8 cellular contexts compared by ENCODE assay signal in genomic region chr5:124748687-124749594, GRCh38. TPM values are rescaled to one million over a fixed set of nuclear protein-coding genes. Genes with fewer than 3 reads are reported as not detected.
DNase-seq lines count a peak whose midpoint lies in the region; TF ChIP-seq lines count a peak whose summit lies in the region.

No MANE protein-coding gene starts in this region.

- H3K9me3 Mint-ChIP-seq in HFFc6 (no peaks in the 10 kb centered on the region), endodermal cell (peaks cover 1% of the 10 kb centered on the region)

- WGBS in endodermal cell (ENCODE audit: insufficient coverage in 1 of 2, insufficient read length in 1 of 2), 2 experiments = 0% methylated on average over 5 to 24 of the region's 25 CpGs
- 12 to 13% methylated on average over 25 of the region's 25 CpGs for WGBS in lower leg skin, 2 donors

- no peaks in the 10 kb centered on the region for H3K36me3 Mint-ChIP-seq in HFFc6 (ENCODE audit: low read depth)
- H3K36me3 Mint-ChIP-seq in endodermal cell (ENCODE audit: low read depth) = no peaks in the 10 kb centered on the region

- H3K4me1 ChIP-seq in endodermal cell (ENCODE audit: control insufficient read depth, insufficient read depth, low read length) = no peaks in the 10 kb centered on the region

- H3K4me1 Mint-ChIP-seq in HFFc6 (ENCODE audit: low read depth) (peaks cover 34% of the 10 kb centered on the region), endodermal cell (peaks cover 32% of the 10 kb centered on the region)

- DNase-seq in stimulated activated CD4-positive, alpha-beta T cell treated with anti-CD3 and anti-CD28 coated beads, Interleukin-15, amount 100 ng/mL, for 24 hours = peak; percentile 12
- no peak for DNase-seq in stimulated activated CD4-positive, alpha-beta T cell treated with anti-CD3 and anti-CD28 coated beads, Interleukin-4, amount 100 ng/mL, for 24 hours
- DNase-seq in HFFc6 (no peak), MV-4-11 (lab: John Stamatoyannopoulos, UW) (peak; percentile 51), SK-N-MC (ENCODE audit: low read depth, low spot score) (peak; percentile 81), endodermal cell (peak; percentile 95), lower leg skin (ENCODE audit: low spot score in 2 of 2) (peak; percentile 80 to 93), superior temporal gyrus (ENCODE audit: extremely low spot score) (peak; percentile 98)

- TF ChIP-seq CTCF in HFFc6 (IDR thresholded peaks at IDR 0.05) (no peak), endodermal cell (conservative IDR thresholded peaks at IDR 0.05) (no peak), lower leg skin (IDR thresholded peaks at IDR 0.05) (no peak)

- H3K27ac ChIP-seq in SK-N-MC = peak overlapping the region; percentile 93
- peak overlapping the region; percentile 98 for H3K27ac ChIP-seq in endodermal cell (ENCODE audit: low read depth, low read length)

- H3K36me3 ChIP-seq in SK-N-MC (ENCODE audit: insufficient read depth, low read length) = no peaks in the 10 kb centered on the region
- H3K36me3 ChIP-seq in endodermal cell (ENCODE audit: control insufficient read depth, insufficient read depth, low read length) = no peaks in the 10 kb centered on the region

- intact Hi-C loops in lower leg skin (cut with DNase I; ENCODE audit: low total_unique reads) = no loop called here

- H3K27me3 Mint-ChIP-seq in HFFc6 (ENCODE audit: insufficient read depth) (peaks cover 30% of the 10 kb centered on the region), endodermal cell (ENCODE audit: insufficient read depth) (no peaks in the 10 kb centered on the region)

- H3K4me3 Mint-ChIP-seq in HFFc6 (peak overlapping the region; percentile 70), endodermal cell (no peak overlapping the region)

- H3K9me3 ChIP-seq in SK-N-MC (ENCODE audit: low read depth, low read length) (no peaks in the 10 kb centered on the region), endodermal cell (ENCODE audit: control insufficient read depth, low read length) (no peaks in the 10 kb centered on the region)

- no peak for TF ChIP-seq POLR2A in lower leg skin (IDR thresholded peaks at IDR 0.05)

- H3K4me3 ChIP-seq in SK-N-MC (peak overlapping the region; percentile 78), endodermal cell (ENCODE audit: low read length) (peak overlapping the region; percentile 95), lower leg skin (ENCODE audit: low read depth, poor library complexity, severe bottlenecking) (peak overlapping the region; percentile 19)

- peak overlapping the region; percentile 78 for H3K9ac ChIP-seq in SK-N-MC (ENCODE audit: insufficient read length)
- peak overlapping the region; percentile 96 for H3K9ac ChIP-seq in endodermal cell (ENCODE audit: extremely low read depth, low read length, poor library complexity, severe bottlenecking)

- no peaks in the 10 kb centered on the region for H3K27me3 ChIP-seq in endodermal cell (ENCODE audit: control insufficient read depth, insufficient read depth, low read length, poor library complexity, severe bottlenecking)

- H3K27ac Mint-ChIP-seq in HFFc6 (no peak overlapping the region), endodermal cell (peak overlapping the region; percentile 96)

RNA-seq across cellular contexts. Expression of gene ZNF608, which starts 2.5 kb away (rescaled TPM):
- total RNA-seq in HFFc6 (2021; fragmentation: NEBNext Ultra II Directional; extraction: Animal tissue kit (Norgen Biotek cat#: 25700)) = under 1 TPM; 0.28 to 0.85 (median 0.33) TPM
- total RNA-seq in endodermal cell (100 to 1,000 TPM; 138 to 140 TPM), lower leg skin (10 to 100 TPM in 1 of 4 donors, 1 to 10 TPM in 3; 3.8 to 11.6 (median 6.7) TPM)
- polyA plus RNA-seq in endodermal cell (2013, experiment 1 of 2) = 85.1 TPM
- 84.0 TPM for polyA plus RNA-seq in endodermal cell (2013, experiment 2 of 2)

Comparison
In these comparisons a context has a peak if more than half of its experiments do, and no peak if none do; other contexts are left out.
1. DNase-seq: peak in stimulated activated CD4-positive, alpha-beta T cell treated with anti-CD3 and anti-CD28 coated beads, Interleukin-15, amount 100 ng/mL, for 24 hours (single experiment), MV-4-11 (single experiment), SK-N-MC (single experiment), endodermal cell (single experiment), lower leg skin (2 of 2) and superior temporal gyrus (single experiment); none in stimulated activated CD4-positive, alpha-beta T cell treated with anti-CD3 and anti-CD28 coated beads, Interleukin-4, amount 100 ng/mL, for 24 hours (single experiment) and HFFc6 (single experiment).
2. H3K4me3 ChIP-seq: peak in every context shown above with its lines; median percentile 95 in endodermal cell; 78 in SK-N-MC; 19 in lower leg skin.
3. RNA of gene ZNF608, which starts 2.5 kb away (total RNA-seq): 138 to 140 TPM in endodermal cell; 3.8 to 11.6 TPM in lower leg skin and 0.28 to 0.85 TPM in HFFc6; every median in the first group is over 10 times any median in the second.